25 cellular contexts compared by ENCODE assay signal in genomic region chr10:110408943-110409342, GRCh38.
A peak's percentile ranks its signal among the peaks of the same experiment; 100 is the strongest.
DNase-seq lines count a peak whose midpoint lies in the region; ATAC-seq, FAIRE-seq and TF ChIP-seq lines count a peak whose summit lies in the region.
"Had no signal": no experiment of that assay in that cellular context is flagged by ENCODE, and none has a peak within 500 bp of the region (broad histone marks: within the 10 kb centered on the region; RNA-seq: fewer than 3 reads in every experiment).

No MANE protein-coding gene starts in this region.

- no peaks in the 10 kb centered on the region for H3K36me3 Mint-ChIP-seq in natural killer cell treated with Interleukin-12 subunit alpha and Interleukin-12 subunit beta and Interleukin-15 and Interleukin-18, amount 100 ng/mL, for 72 hours
- H3K36me3 Mint-ChIP-seq in natural killer cell (no peaks in the 10 kb centered on the region), type B pancreatic cell (no peaks in the 10 kb centered on the region)
- H3K36me3 Mint-ChIP-seq in activated T-helper 1 cell treated with anti-CD3 and anti-CD28 coated beads, Interleukin-12 subunit alpha, Interleukin-12 subunit beta, Interleukin-2, Interleukin-4 antibody, amounts not matched to agents 30 ng/mL and 10 ng/mL and 1 ng/mL, durations not matched to agents 14 hours and 24 hours and 36 hours (ENCODE audit: low read depth) = peaks cover 3% of the 10 kb centered on the region
- H3K36me3 Mint-ChIP-seq: activated naive CD4-positive, alpha-beta T cell treated with anti-CD3 and anti-CD28 coated beads, Interleukin-2, amount 50 U/mL, for 24 hours; naive B cell; T-cell had no signal

- no peak for ATAC-seq in natural killer cell treated with Interleukin-12 subunit alpha and Interleukin-12 subunit beta and Interleukin-15 and Interleukin-18, amount 100 ng/mL, for 72 hours
- ATAC-seq in natural killer cell = no peak
- no peak for ATAC-seq in GM18498 (IDR thresholded peaks at IDR 0.05; ENCODE audit: unreplicated experiment)
- ATAC-seq: right lobe of liver, T-cell had no signal

- no peaks in the 10 kb centered on the region for H3K79me2 ChIP-seq in keratinocyte (ENCODE audit: control insufficient read depth, insufficient read depth, low read length)
- H3K79me2 ChIP-seq: parathyroid adenoma had no signal

- H3K27ac ChIP-seq in keratinocyte (ENCODE audit: control insufficient read depth, insufficient read depth, low read length) = peak overlapping the region; percentile 95
- H3K27ac ChIP-seq: ascending aorta, parathyroid adenoma, right lobe of liver had no signal

- no peak overlapping the region for H3K9ac ChIP-seq in keratinocyte (ENCODE audit: control insufficient read depth, extremely low read depth, insufficient read depth, low read length)
- H3K9ac ChIP-seq: parathyroid adenoma had no signal

- no peaks in the 10 kb centered on the region for H3K36me3 ChIP-seq in keratinocyte (ENCODE audit: control insufficient read depth in 2 of 2, extremely low read depth in 1 of 2, insufficient read depth in 2 of 2, low read length in 2 of 2)
- H3K36me3 ChIP-seq: ascending aorta, right lobe of liver had no signal

- dilution Hi-C loops in keratinocyte (cut with MboI; ENCODE audit: extremely low pct_ligation_motif_present, low sequenced_read_pairs) = no loop called here

- no peak for DNase-seq in natural killer cell treated with Interleukin-12 subunit alpha and Interleukin-12 subunit beta and Interleukin-15 and Interleukin-18, amount 100 ng/mL, for 72 hours (ENCODE audit: low spot score)
- DNase-seq in natural killer cell (no peak), keratinocyte (ENCODE audit: low read depth, low spot score) (no peak), type B pancreatic cell (ENCODE audit: extremely low spot score, unreplicated experiment) (no peak), COLO829 (ENCODE audit: low spot score) (no peak), NCI-H345 treated with DMSO at 0.1 percent for 48 hours (lab: John Stamatoyannopoulos, UW; ENCODE audit: unreplicated experiment) (no peak)
- DNase-seq in activated T-helper 1 cell treated with anti-CD3 and anti-CD28 coated beads, Interleukin-12 subunit alpha, Interleukin-12 subunit beta, Interleukin-2, Interleukin-4 antibody, amounts not matched to agents 30 ng/mL and 10 ng/mL and 1 ng/mL, durations not matched to agents 14 hours and 24 hours and 36 hours (ENCODE audit: low spot score) = no peak
- DNase-seq: activated CD4-positive, alpha-beta T cell treated with anti-CD3 and anti-CD28 coated beads for 1 hour; caudate nucleus; EL; GOT3; kidney; naive B cell; NCI-H1105 treated with DMSO at 0.1 percent for 48 hours; NCI-H2107; NCI-H524; right lobe of liver; SIG-M5; stimulated activated CD4-positive, alpha-beta T cell treated with anti-CD3 and anti-CD28 coated beads, Interleukin-15, amount 100 ng/mL, for 24 hours; T-cell had no signal

- H3K4me3 ChIP-seq in keratinocyte (ENCODE audit: control insufficient read depth in 2 of 3, extremely low read depth in 1 of 3, insufficient read depth in 2 of 3, low read depth in 1 of 3, low read length in 3 of 3) = no peak overlapping the region
- H3K4me3 ChIP-seq: ascending aorta, right lobe of liver had no signal

- intact Hi-C loops in natural killer cell (cut with micrococcal nuclease) = no loop called here
- intact Hi-C loops in activated T-helper 1 cell treated with anti-CD3 and anti-CD28 coated beads, Interleukin-12 subunit alpha, Interleukin-12 subunit beta, Interleukin-2, Interleukin-4 antibody, amounts not matched to agents 30 ng/mL and 10 ng/mL and 1 ng/mL, durations not matched to agents 14 hours and 24 hours and 36 hours (cut with micrococcal nuclease) = loop anchor here (1.0 kb wide), 1 partner anchor 14 kb away; no protein-coding TSS in a partner anchor

- no peak overlapping the region for H2AFZ ChIP-seq in keratinocyte (ENCODE audit: control insufficient read depth, low read length)
- H2AFZ ChIP-seq: parathyroid adenoma had no signal

- H3K9me1 ChIP-seq in keratinocyte (ENCODE audit: control insufficient read depth, extremely low read depth, insufficient read depth, low read length) = peaks cover 2% of the 10 kb centered on the region

- no peak overlapping the region for H3K4me2 ChIP-seq in keratinocyte (ENCODE audit: control insufficient read depth, extremely low read depth, insufficient read depth, low read depth, low read length)

- H3K9me3 Mint-ChIP-seq in natural killer cell treated with Interleukin-12 subunit alpha and Interleukin-12 subunit beta and Interleukin-15 and Interleukin-18, amount 100 ng/mL, for 72 hours = no peaks in the 10 kb centered on the region
- H3K9me3 Mint-ChIP-seq in natural killer cell (no peaks in the 10 kb centered on the region), type B pancreatic cell (no peaks in the 10 kb centered on the region)
- no peaks in the 10 kb centered on the region for H3K9me3 Mint-ChIP-seq in activated T-helper 1 cell treated with anti-CD3 and anti-CD28 coated beads, Interleukin-12 subunit alpha, Interleukin-12 subunit beta, Interleukin-2, Interleukin-4 antibody, amounts not matched to agents 30 ng/mL and 10 ng/mL and 1 ng/mL, durations not matched to agents 14 hours and 24 hours and 36 hours
- H3K9me3 Mint-ChIP-seq: activated naive CD4-positive, alpha-beta T cell treated with anti-CD3 and anti-CD28 coated beads, Interleukin-2, amount 50 U/mL, for 24 hours; naive B cell; T-cell had no signal

- H4K20me1 ChIP-seq in keratinocyte (ENCODE audit: control insufficient read depth, extremely low read depth, insufficient read depth, low read length) = no peaks in the 10 kb centered on the region

- TF ChIP-seq CTCF in natural killer cell (IDR thresholded peaks at IDR 0.05) = no peak
- TF ChIP-seq CTCF in keratinocyte (optimal IDR thresholded peaks at IDR 0.05 in 1 of 3, IDR thresholded peaks at IDR 0.05 in 1 of 3, conservative IDR thresholded peaks at IDR 0.05 in 1 of 3; ENCODE audit: extremely low read depth in 1 of 3, insufficient read depth in 2 of 3, low read length in 3 of 3) = no peak
- TF ChIP-seq CTCF in type B pancreatic cell (conservative IDR thresholded peaks at IDR 0.05) = no peak

- peak overlapping the region; percentile 33 to 91 for H3K27ac Mint-ChIP-seq in natural killer cell treated with Interleukin-12 subunit alpha and Interleukin-12 subunit beta and Interleukin-15 and Interleukin-18, amount 100 ng/mL, for 72 hours
- H3K27ac Mint-ChIP-seq in natural killer cell (no peak overlapping the region), type B pancreatic cell (peak overlapping the region; percentile 43)
- H3K27ac Mint-ChIP-seq in activated T-helper 1 cell treated with anti-CD3 and anti-CD28 coated beads, Interleukin-12 subunit alpha, Interleukin-12 subunit beta, Interleukin-2, Interleukin-4 antibody, amounts not matched to agents 30 ng/mL and 10 ng/mL and 1 ng/mL, durations not matched to agents 14 hours and 24 hours and 36 hours = peak overlapping the region; percentile 54

- H3K27me3 Mint-ChIP-seq in natural killer cell treated with Interleukin-12 subunit alpha and Interleukin-12 subunit beta and Interleukin-15 and Interleukin-18, amount 100 ng/mL, for 72 hours = peaks cover 0 to 3% of the 10 kb centered on the region in 2 donors
- H3K27me3 Mint-ChIP-seq in natural killer cell (ENCODE audit: low read depth in 2 of 2) = peaks cover 17 to 33% of the 10 kb centered on the region in 2 donors
- H3K27me3 Mint-ChIP-seq in activated T-helper 1 cell treated with anti-CD3 and anti-CD28 coated beads, Interleukin-12 subunit alpha, Interleukin-12 subunit beta, Interleukin-2, Interleukin-4 antibody, amounts not matched to agents 30 ng/mL and 10 ng/mL and 1 ng/mL, durations not matched to agents 14 hours and 24 hours and 36 hours (ENCODE audit: insufficient read depth) = peaks cover 8% of the 10 kb centered on the region
- no peaks in the 10 kb centered on the region for H3K27me3 Mint-ChIP-seq in type B pancreatic cell
- H3K27me3 Mint-ChIP-seq: activated naive CD4-positive, alpha-beta T cell treated with anti-CD3 and anti-CD28 coated beads, Interleukin-2, amount 50 U/mL, for 24 hours; T-cell had no signal

- no peaks in the 10 kb centered on the region for H3K9me3 ChIP-seq in keratinocyte (ENCODE audit: control insufficient read depth, low read depth, low read length)
- H3K9me3 ChIP-seq: ascending aorta, right lobe of liver had no signal

- peaks cover 53 to 57% of the 10 kb centered on the region in 2 donors for H3K4me1 Mint-ChIP-seq in natural killer cell treated with Interleukin-12 subunit alpha and Interleukin-12 subunit beta and Interleukin-15 and Interleukin-18, amount 100 ng/mL, for 72 hours (ENCODE audit: low read depth in 2 of 2)
- H3K4me1 Mint-ChIP-seq in natural killer cell (peaks cover 30 to 34% of the 10 kb centered on the region in 2 donors), type B pancreatic cell (ENCODE audit: unreplicated experiment) (peaks cover 35% of the 10 kb centered on the region)
- H3K4me1 Mint-ChIP-seq in activated T-helper 1 cell treated with anti-CD3 and anti-CD28 coated beads, Interleukin-12 subunit alpha, Interleukin-12 subunit beta, Interleukin-2, Interleukin-4 antibody, amounts not matched to agents 30 ng/mL and 10 ng/mL and 1 ng/mL, durations not matched to agents 14 hours and 24 hours and 36 hours (ENCODE audit: low read depth) = peaks cover 84% of the 10 kb centered on the region

- no peak for FAIRE-seq in keratinocyte (lab: Jason Lieb, UNC)
- FAIRE-seq: kidney, TTC549 had no signal

- H3K4me1 ChIP-seq in keratinocyte (ENCODE audit: control insufficient read depth, extremely low read depth, insufficient read depth, low read length) = peaks cover 54% of the 10 kb centered on the region
- H3K4me1 ChIP-seq: parathyroid adenoma had no signal

- no peaks in the 10 kb centered on the region for H3K27me3 ChIP-seq in keratinocyte (ENCODE audit: control insufficient read depth, extremely low read depth, insufficient read depth, low read length)
- H3K27me3 ChIP-seq: ascending aorta, right lobe of liver had no signal

- no peak overlapping the region for H3K4me3 Mint-ChIP-seq in natural killer cell treated with Interleukin-12 subunit alpha and Interleukin-12 subunit beta and Interleukin-15 and Interleukin-18, amount 100 ng/mL, for 72 hours
- no peak overlapping the region for H3K4me3 Mint-ChIP-seq in natural killer cell
- H3K4me3 Mint-ChIP-seq in activated T-helper 1 cell treated with anti-CD3 and anti-CD28 coated beads, Interleukin-12 subunit alpha, Interleukin-12 subunit beta, Interleukin-2, Interleukin-4 antibody, amounts not matched to agents 30 ng/mL and 10 ng/mL and 1 ng/mL, durations not matched to agents 14 hours and 24 hours and 36 hours = no peak overlapping the region
- no peak overlapping the region for H3K4me3 Mint-ChIP-seq in type B pancreatic cell
- H3K4me3 Mint-ChIP-seq: activated naive CD4-positive, alpha-beta T cell treated with anti-CD3 and anti-CD28 coated beads, Interleukin-2, amount 50 U/mL, for 24 hours; T-cell had no signal

Comparison
In these comparisons a context has a peak if more than half of its experiments do, and no peak if none do; other contexts are left out.
1. H3K27ac Mint-ChIP-seq: peak in natural killer cell treated with Interleukin-12 subunit alpha and Interleukin-12 subunit beta and Interleukin-15 and Interleukin-18, amount 100 ng/mL, for 72 hours (2 of 2), activated T-helper 1 cell treated with anti-CD3 and anti-CD28 coated beads, Interleukin-12 subunit alpha, Interleukin-12 subunit beta, Interleukin-2, Interleukin-4 antibody, amounts not matched to agents 30 ng/mL and 10 ng/mL and 1 ng/mL, durations not matched to agents 14 hours and 24 hours and 36 hours (single experiment) and type B pancreatic cell (single experiment); none in natural killer cell (0 of 2).